ENCODE assay signal across 29 cellular contexts in the genomic region with DNA sequence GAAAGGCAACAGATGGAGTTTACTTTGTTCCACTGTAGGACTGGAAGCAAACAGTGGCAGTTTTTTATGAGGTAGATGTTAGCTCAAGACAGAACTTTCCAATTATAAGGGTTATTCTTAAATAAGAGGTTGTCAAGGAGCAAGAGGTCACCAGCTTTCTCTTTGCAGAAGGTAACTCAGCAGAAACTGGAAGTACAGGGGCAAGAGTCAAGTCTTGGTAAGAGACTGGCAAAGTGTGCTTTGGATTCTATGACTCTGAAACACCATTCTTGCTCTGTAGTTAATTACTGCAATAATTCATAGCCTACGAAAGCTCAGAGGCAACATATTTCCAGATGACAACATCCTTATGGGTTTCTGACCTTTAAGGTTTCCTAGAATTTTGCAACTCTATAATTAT. TPM values are rescaled to one million over a fixed set of nuclear protein-coding genes. Genes with fewer than 3 reads are reported as not detected.
"Had no signal": no experiment of that assay in that cellular context is flagged by ENCODE, and none has a peak within 500 bp of the region (broad histone marks: within the 10 kb centered on the region; RNA-seq: fewer than 3 reads in every experiment).

No MANE protein-coding gene starts in this region.

- H3K4me1 Mint-ChIP-seq: activated naive CD4-positive, alpha-beta T cell treated with anti-CD3 and anti-CD28 coated beads, Interleukin-2, amount 50 U/mL, for 24 hours; T-cell had no signal

- H3K27me3 ChIP-seq: breast epithelium, colonic mucosa had no signal

- H3K9me3 Mint-ChIP-seq: activated naive CD4-positive, alpha-beta T cell treated with anti-CD3 and anti-CD28 coated beads, Interleukin-2, amount 50 U/mL, for 24 hours; activated T-cell treated with anti-CD3 and anti-CD28 coated beads, Interleukin-2, amount 50 U/mL, for 24 hours; activated T-helper 1 cell treated with anti-CD3 and anti-CD28 coated beads, Interleukin-12 subunit alpha, Interleukin-12 subunit beta, Interleukin-2, Interleukin-4 antibody, amounts not matched to agents 30 ng/mL and 10 ng/mL and 1 ng/mL, durations not matched to agents 14 hours and 24 hours and 36 hours had no signal

- H3K27ac Mint-ChIP-seq: activated CD8-positive, alpha-beta T cell treated with anti-CD3 and anti-CD28 coated beads, Interleukin-2, amount 10 ng/mL, durations not matched to agents 7 days and 5 days; activated naive CD4-positive, alpha-beta T cell treated with anti-CD3 and anti-CD28 coated beads, Interleukin-2, amount 50 U/mL, for 24 hours; activated T-cell treated with anti-CD3 and anti-CD28 coated beads, Interleukin-2, amount 50 U/mL, for 24 hours; activated T-helper 1 cell treated with anti-CD3 and anti-CD28 coated beads, Interleukin-12 subunit alpha, Interleukin-12 subunit beta, Interleukin-2, Interleukin-4 antibody, amounts not matched to agents 30 ng/mL and 10 ng/mL and 1 ng/mL, durations not matched to agents 14 hours and 24 hours and 36 hours; T-cell had no signal

- DNase-seq: activated CD4-positive, alpha-beta T cell treated with anti-CD3 and anti-CD28 coated beads for 4 hours; activated CD8-positive, alpha-beta memory T cell treated with anti-CD3 and anti-CD28 coated beads, Interleukin-2, amount 50 U/mL, for 48 hours; activated CD8-positive, alpha-beta T cell treated with anti-CD3 and anti-CD28 coated beads, Interleukin-2, amount 10 ng/mL, durations not matched to agents 7 days and 5 days; activated effector memory CD4-positive, alpha-beta T cell treated with Interleukin-2 at 50 U/mL for 16 hours; activated naive CD4-positive, alpha-beta T cell; activated T-cell treated with anti-CD3 and anti-CD28 coated beads, Interleukin-2, amount 50 U/mL, for 24 hours; aorta; caudate nucleus; colonic mucosa; Karpas-422; NCI-H1105 treated with DMSO at 0.1 percent for 48 hours; NCI-H1436 treated with DMSO at 0.1 percent for 48 hours; NCI-H187; NCI-H2081; NCI-H226; NCI-H526 treated with DMSO at 0.1 percent for 48 hours; RPMI8226; T-cell; T-helper 2 cell; T1000; WERI-Rb-1 had no signal

- H3K36me3 ChIP-seq: breast epithelium, colonic mucosa, WERI-Rb-1 had no signal

- ATAC-seq: activated CD4-positive, CD25-positive, alpha-beta regulatory T cell treated with anti-CD3 and anti-CD28 coated beads, Interleukin-2, amount 50 U/mL, for 24 hours; activated CD8-positive, alpha-beta T cell treated with anti-CD3 and anti-CD28 coated beads, Interleukin-2, amount 10 ng/mL, durations not matched to agents 7 days and 5 days; Panc1; Right ventricle myocardium inferior; T-cell had no signal

- H3K4me3 Mint-ChIP-seq: activated CD8-positive, alpha-beta T cell treated with anti-CD3 and anti-CD28 coated beads, Interleukin-2, amount 10 ng/mL, durations not matched to agents 7 days and 5 days; activated naive CD4-positive, alpha-beta T cell treated with anti-CD3 and anti-CD28 coated beads, Interleukin-2, amount 50 U/mL, for 24 hours; activated T-cell treated with anti-CD3 and anti-CD28 coated beads, Interleukin-2, amount 50 U/mL, for 24 hours; activated T-helper 1 cell treated with anti-CD3 and anti-CD28 coated beads, Interleukin-12 subunit alpha, Interleukin-12 subunit beta, Interleukin-2, Interleukin-4 antibody, amounts not matched to agents 30 ng/mL and 10 ng/mL and 1 ng/mL, durations not matched to agents 14 hours and 24 hours and 36 hours; T-cell had no signal

- H3K27me3 Mint-ChIP-seq: activated naive CD4-positive, alpha-beta T cell treated with anti-CD3 and anti-CD28 coated beads, Interleukin-2, amount 50 U/mL, for 24 hours; activated T-cell treated with anti-CD3 and anti-CD28 coated beads, Interleukin-2, amount 50 U/mL, for 24 hours; T-cell had no signal

- H3K9me3 ChIP-seq: breast epithelium, colonic mucosa had no signal

- H3K4me1 ChIP-seq: breast epithelium, colonic mucosa had no signal

- H3K36me3 Mint-ChIP-seq: activated naive CD4-positive, alpha-beta T cell treated with anti-CD3 and anti-CD28 coated beads, Interleukin-2, amount 50 U/mL, for 24 hours; T-cell had no signal

- H3K4me3 ChIP-seq: breast epithelium, colonic mucosa, SK-N-MC had no signal

RNA-seq across cellular contexts. Expression of a gene that starts 51.3 kb away (rescaled TPM):
- total RNA-seq: activated CD8-positive, alpha-beta T cell treated with anti-CD3 and anti-CD28 coated beads, Interleukin-2, amount 10 ng/mL, durations not matched to agents 7 days and 5 days; activated T-helper 1 cell treated with anti-CD3 and anti-CD28 coated beads, Interleukin-12 subunit alpha, Interleukin-12 subunit beta, Interleukin-2, Interleukin-4 antibody, amounts not matched to agents 30 ng/mL and 10 ng/mL and 1 ng/mL, durations not matched to agents 14 hours and 24 hours and 36 hours; OCI-LY7; T-cell had no signal
